Comparison of ENCODE assay signal across 1 cellular context in the genomic region with DNA sequence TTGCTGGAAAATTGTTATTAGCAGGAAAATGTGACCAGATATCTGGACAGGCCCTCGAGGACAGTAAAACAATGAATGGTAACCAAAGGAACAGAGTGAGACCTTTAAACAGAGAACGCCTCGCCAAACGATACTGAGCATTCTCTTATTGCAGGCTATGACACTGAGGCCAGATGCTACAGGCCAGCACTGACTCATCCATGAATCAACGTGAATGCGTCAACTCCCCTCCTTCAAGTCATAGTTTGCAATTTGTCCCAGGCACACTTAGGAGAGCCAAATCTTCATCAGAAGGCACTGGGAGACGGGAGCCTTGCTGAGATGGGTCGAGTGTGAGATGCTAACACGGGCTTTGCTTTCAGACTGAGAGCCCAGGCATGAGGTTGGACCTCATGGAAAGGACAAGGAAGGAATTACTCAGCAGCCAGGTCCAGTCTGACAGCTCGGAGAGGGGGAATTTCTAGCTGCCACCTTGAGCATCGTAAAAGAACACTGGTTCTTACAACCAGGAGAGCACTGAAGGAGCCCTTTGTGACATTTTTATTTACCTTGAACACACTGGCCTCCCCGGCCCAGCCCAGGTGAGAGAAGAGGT.
A peak's percentile ranks its signal among the peaks of the same experiment; 100 is the strongest.
TF ChIP-seq lines count a peak whose summit lies in the region.

No MANE protein-coding gene starts in this region.

TF ChIP-seq in K562, 482 proteins besides CTCF, POLR2A, EP300 and RAD21 (continued from another document):
- TF ChIP-seq, protein P1, sequence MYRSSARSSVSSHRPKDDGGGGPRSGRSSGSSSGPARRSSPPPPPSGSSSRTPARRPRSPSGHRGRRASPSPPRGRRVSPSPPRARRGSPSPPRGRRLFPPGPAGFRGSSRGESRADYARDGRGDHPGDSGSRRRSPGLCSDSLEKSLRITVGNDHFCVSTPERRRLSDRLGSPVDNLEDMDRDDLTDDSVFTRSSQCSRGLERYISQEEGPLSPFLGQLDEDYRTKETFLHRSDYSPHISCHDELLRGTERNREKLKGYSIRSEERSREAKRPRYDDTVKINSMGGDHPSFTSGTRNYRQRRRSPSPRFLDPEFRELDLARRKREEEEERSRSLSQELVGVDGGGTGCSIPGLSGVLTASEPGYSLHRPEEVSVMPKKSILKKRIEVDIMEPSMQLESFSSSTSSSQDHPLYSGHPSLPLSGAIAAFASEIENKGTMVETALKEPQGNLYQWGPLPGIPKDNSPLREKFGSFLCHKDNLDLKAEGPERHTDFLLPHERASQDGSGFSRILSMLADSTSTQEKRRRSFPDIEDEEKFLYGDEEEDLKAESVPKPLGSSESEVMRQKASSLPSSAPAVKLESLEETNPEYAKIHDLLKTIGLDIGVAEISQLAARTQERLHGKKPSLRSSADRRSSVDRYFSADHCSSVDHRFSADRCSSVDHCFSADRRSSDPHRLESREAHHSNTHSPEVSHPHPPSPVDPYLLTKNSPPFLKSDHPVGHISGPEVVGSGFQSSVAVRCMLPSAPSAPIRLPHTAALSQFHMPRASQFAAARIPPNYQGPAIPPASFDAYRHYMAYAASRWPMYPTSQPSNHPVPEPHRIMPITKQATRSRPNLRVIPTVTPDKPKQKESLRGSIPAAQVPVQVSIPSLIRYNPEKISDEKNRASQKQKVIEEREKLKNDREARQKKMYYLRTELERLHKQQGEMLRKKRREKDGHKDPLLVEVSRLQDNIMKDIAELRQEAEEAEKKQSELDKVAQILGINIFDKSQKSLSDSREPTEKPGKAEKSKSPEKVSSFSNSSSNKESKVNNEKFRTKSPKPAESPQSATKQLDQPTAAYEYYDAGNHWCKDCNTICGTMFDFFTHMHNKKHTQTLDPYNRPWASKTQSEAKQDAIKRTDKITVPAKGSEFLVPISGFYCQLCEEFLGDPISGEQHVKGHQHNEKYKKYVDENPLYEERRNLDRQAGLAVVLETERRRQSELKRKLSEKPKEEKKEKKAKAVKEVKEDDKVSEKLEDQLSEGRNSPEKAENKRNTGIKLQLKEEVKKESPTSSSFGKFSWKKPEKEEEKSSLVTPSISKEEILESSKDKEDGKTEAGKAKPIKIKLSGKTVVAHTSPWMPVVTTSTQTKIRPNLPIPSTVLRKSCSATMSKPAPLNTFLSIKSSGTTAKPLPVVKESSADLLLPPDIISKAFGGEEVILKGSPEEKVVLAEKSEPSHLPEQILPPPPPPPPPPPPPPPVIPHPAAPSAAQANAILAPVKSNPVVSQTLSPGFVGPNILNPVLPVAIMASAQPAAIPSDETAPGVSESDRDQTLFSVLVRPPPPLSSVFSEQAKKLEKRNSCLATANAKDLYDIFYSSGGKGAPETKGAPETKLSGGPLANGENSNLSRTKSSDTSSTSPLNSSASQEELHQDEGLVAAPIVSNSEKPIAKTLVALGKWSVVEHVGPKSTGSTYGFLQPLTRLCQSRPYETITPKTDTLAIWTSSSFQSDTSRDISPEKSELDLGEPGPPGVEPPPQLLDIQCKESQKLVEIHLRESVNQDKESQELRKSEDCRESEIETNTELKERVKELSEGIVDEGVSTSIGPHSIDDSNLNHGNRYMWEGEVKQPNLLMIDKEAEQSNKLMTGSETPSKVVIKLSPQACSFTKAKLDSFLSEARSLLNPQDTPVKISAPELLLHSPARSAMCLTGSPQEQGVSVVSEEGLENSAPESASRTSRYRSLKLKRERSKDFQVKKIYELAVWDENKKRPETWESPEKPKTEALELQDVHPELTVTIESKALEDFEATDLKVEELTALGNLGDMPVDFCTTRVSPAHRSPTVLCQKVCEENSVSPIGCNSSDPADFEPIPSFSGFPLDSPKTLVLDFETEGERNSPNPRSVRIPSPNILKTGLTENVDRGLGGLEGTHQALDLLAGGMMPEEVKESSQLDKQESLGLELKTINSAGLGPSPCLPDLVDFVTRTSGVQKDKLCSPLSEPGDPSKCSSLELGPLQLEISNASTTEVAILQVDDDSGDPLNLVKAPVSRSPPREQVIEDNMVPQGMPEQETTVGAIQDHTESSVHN (IDR thresholded peaks at IDR 0.05; ENCODE audit: borderline replicate concordance in 1 of 2, low read depth in 1 of 2): no peak
- TF ChIP-seq CBX8 (IDR thresholded peaks at IDR 0.05; ENCODE audit: borderline replicate concordance, extremely low read depth, low read depth, low read length, poor library complexity, severe bottlenecking) (no peak), ZSCAN29 (IDR thresholded peaks at IDR 0.05) (no peak), KAT7 (CRISPR knock-in tag; IDR thresholded peaks at IDR 0.05; ENCODE audit: borderline replicate concordance) (no peak), THRAP3 (IDR thresholded peaks at IDR 0.05; ENCODE audit: borderline replicate concordance) (no peak), ARID4B (CRISPR knock-in tag; IDR thresholded peaks at IDR 0.05) (no peak), TCF3 (CRISPR knock-in tag; IDR thresholded peaks at IDR 0.05) (no peak), SPI1 (IDR thresholded peaks at IDR 0.05; ENCODE audit: borderline replicate concordance, low read depth, low read length) (no peak), NRF1 (conservative IDR thresholded peaks at IDR 0.05 in 1 of 2, IDR thresholded peaks at IDR 0.05 in 1 of 2) (no peak), HCFC1 (IDR thresholded peaks at IDR 0.05; ENCODE audit: low read depth, low read length) (no peak), ATF3 (IDR thresholded peaks at IDR 0.05) (peak; percentile 21; the same call in 1 of the 2 replicates), ATF3 (CRISPR knock-in tag; conservative IDR thresholded peaks at IDR 0.05) (no peak), FOSL1 (tag; conservative IDR thresholded peaks at IDR 0.05) (peak; percentile 71), SIN3A (IDR thresholded peaks at IDR 0.05; ENCODE audit: borderline replicate concordance in 2 of 2, control insufficient read depth in 1 of 2, low read depth in 2 of 2, low read length in 2 of 2) (no peak), CBX3 (IDR thresholded peaks at IDR 0.05; ENCODE audit: borderline replicate concordance in 1 of 2, low read length in 2 of 2) (no peak), PATZ1 (CRISPR knock-in tag; IDR thresholded peaks at IDR 0.05; ENCODE audit: borderline replicate concordance) (no peak), ZNF282 (CRISPR knock-in tag; IDR thresholded peaks at IDR 0.05) (no peak)
- TF ChIP-seq, protein P2, sequence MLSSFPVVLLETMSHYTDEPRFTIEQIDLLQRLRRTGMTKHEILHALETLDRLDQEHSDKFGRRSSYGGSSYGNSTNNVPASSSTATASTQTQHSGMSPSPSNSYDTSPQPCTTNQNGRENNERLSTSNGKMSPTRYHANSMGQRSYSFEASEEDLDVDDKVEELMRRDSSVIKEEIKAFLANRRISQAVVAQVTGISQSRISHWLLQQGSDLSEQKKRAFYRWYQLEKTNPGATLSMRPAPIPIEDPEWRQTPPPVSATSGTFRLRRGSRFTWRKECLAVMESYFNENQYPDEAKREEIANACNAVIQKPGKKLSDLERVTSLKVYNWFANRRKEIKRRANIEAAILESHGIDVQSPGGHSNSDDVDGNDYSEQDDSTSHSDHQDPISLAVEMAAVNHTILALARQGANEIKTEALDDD (IDR thresholded peaks at IDR 0.05): no peak
- TF ChIP-seq, protein P3, sequence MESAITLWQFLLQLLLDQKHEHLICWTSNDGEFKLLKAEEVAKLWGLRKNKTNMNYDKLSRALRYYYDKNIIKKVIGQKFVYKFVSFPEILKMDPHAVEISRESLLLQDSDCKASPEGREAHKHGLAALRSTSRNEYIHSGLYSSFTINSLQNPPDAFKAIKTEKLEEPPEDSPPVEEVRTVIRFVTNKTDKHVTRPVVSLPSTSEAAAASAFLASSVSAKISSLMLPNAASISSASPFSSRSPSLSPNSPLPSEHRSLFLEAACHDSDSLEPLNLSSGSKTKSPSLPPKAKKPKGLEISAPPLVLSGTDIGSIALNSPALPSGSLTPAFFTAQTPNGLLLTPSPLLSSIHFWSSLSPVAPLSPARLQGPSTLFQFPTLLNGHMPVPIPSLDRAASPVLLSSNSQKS (CRISPR knock-in tag; IDR thresholded peaks at IDR 0.05): no peak
- TF ChIP-seq, protein P4, sequence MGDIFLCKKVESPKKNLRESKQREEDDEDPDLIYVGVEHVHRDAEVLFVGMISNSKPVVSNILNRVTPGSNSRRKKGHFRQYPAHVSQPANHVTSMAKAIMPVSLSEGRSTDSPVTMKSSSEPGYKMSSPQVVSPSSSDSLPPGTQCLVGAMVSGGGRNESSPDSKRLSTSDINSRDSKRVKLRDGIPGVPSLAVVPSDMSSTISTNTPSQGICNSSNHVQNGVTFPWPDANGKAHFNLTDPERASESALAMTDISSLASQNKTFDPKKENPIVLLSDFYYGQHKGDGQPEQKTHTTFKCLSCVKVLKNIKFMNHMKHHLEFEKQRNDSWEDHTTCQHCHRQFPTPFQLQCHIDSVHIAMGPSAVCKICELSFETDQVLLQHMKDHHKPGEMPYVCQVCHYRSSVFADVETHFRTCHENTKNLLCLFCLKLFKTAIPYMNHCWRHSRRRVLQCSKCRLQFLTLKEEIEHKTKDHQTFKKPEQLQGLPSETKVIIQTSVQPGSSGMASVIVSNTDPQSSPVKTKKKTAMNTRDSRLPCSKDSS (IDR thresholded peaks at IDR 0.05; ENCODE audit: low read depth, partially characterized antibody): no peak
TF ChIP-seq in K562: peak in this region for 3.
